32 cellular contexts compared by ENCODE assay signal in the genomic region with DNA sequence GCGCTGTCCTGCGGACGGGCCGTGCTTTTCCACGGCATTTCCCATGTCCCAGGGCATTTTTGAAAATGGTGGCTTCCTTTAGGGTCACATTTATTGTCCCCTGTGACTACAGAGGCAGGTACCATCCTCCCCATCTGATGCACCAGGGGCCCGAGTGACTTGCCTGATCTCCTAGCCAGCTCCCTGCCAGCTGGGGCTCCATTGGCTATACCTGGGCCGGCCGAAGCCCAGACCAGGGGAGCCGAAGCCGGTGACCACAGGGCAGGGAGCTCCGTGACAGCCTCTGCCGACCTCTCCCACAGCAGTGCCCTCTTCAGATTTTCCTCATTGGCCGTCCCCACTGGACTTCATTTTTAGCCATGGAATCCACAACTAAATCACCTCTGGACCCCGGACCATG.
"Had no signal": no experiment of that assay in that cellular context is flagged by ENCODE, and none has a peak within 500 bp of the region (broad histone marks: within the 10 kb centered on the region; RNA-seq: fewer than 3 reads in every experiment).

No MANE protein-coding gene starts in this region.

- H3K36me3 ChIP-seq: adrenal gland, ascending aorta, brain microvascular endothelial cell, breast epithelium, cardiac muscle cell had no signal

- ATAC-seq: activated naive CD4-positive, alpha-beta T cell treated with anti-CD3 and anti-CD28 coated beads, Interleukin-2, amount 50 U/mL, for 72 hours; activated naive CD8-positive, alpha-beta T cell treated with anti-CD3 and anti-CD28 coated beads, Interleukin-2, amount 50 U/mL, for 24 hours; activated T-cell treated with anti-CD3 and anti-CD28 coated beads, Interleukin-2, amount 50 U/mL, for 4 hours; activated T-cell treated with anti-CD3 and anti-CD28 coated beads, Interleukin-2, amount 50 U/mL, for 72 hours; activated T-helper 17 cell treated with anti-CD3 and anti-CD28 coated beads, Interleukin-2, amount 50 U/mL, for 72 hours; body of pancreas had no signal

- H3K4me1 ChIP-seq: adrenal gland, ascending aorta, body of pancreas, breast epithelium had no signal

- H3K27me3 ChIP-seq: ascending aorta, body of pancreas, brain microvascular endothelial cell, cardiac muscle cell had no signal

- H3K4me3 ChIP-seq: adrenal gland, ascending aorta, body of pancreas, breast epithelium, cardiac muscle cell had no signal

- H3K27ac ChIP-seq: adrenal gland, ascending aorta, body of pancreas, brain microvascular endothelial cell, breast epithelium, cardiac muscle cell had no signal

- DNase-seq: activated effector memory CD4-positive, alpha-beta T cell treated with anti-CD3 and anti-CD28 coated beads, Interleukin-2, amount 50 U/mL, for 16 hours; activated effector memory CD4-positive, alpha-beta T cell treated with Interleukin-2 at 50 U/mL for 16 hours; activated gamma-delta T cell; activated gamma-delta T cell treated with Interleukin-2 at 50 U/mL for 16 hours; activated naive CD4-positive, alpha-beta T cell; activated naive CD4-positive, alpha-beta T cell treated with anti-CD3 and anti-CD28 coated beads for 36 hours; activated naive CD4-positive, alpha-beta T cell treated with anti-CD3 and anti-CD28 coated beads, Interleukin-2, amount 10 ng/mL, durations not matched to agents 7 days and 5 days; activated naive CD4-positive, alpha-beta T cell treated with anti-CD3 and anti-CD28 coated beads, Interleukin-2, amount 50 U/mL, for 16 hours; activated naive CD4-positive, alpha-beta T cell treated with Interleukin-2 at 50 U/mL for 16 hours; activated naive CD8-positive, alpha-beta T cell treated with anti-CD3 and anti-CD28 coated beads for 36 hours; activated naive CD8-positive, alpha-beta T cell treated with anti-CD3 and anti-CD28 coated beads, Interleukin-2, amount 10 ng/mL, durations not matched to agents 7 days and 5 days; activated naive CD8-positive, alpha-beta T cell treated with anti-CD3 and anti-CD28 coated beads, Interleukin-2, amount 50 U/mL, for 24 hours; activated T-cell treated with anti-CD3 and anti-CD28 coated beads, Interleukin-2, amount 50 U/mL, for 1 hour; activated T-cell treated with anti-CD3 and anti-CD28 coated beads, Interleukin-2, amount 50 U/mL, for 24 hours; activated T-cell treated with anti-CD3 and anti-CD28 coated beads, Interleukin-2, amount 50 U/mL, for 4 hours; activated T-cell treated with anti-CD3 and anti-CD28 coated beads, Interleukin-2, amount 50 U/mL, for 48 hours; activated T-cell treated with anti-CD3 and anti-CD28 coated beads, Interleukin-2, amount 50 U/mL, for 72 hours; adrenal gland; amniotic stem cell; amygdala; anterior cingulate cortex; aorta; body of pancreas; brain microvascular endothelial cell; caudate nucleus; central memory CD4-positive, alpha-beta T cell; cerebellar nuclear complex had no signal

- H3K9me3 ChIP-seq: adrenal gland, ascending aorta, body of pancreas, breast epithelium had no signal
